In genomic region chr17:81295031-81295677, GRCh38 we compare ENCODE assay signal across 8 cellular contexts.
DNase-seq lines count a peak whose midpoint lies in the region; ATAC-seq and TF ChIP-seq lines count a peak whose summit lies in the region.

Gene SLC38A10, minus strand, starts transcription at chr17:81295307. Its CDS starts 386 bp downstream, at chr17:81294921.

- peak; percentile 21 for TF ChIP-seq CTCF in choroid plexus epithelial cell (conservative IDR thresholded peaks at IDR 0.05; ENCODE audit: low read depth, low read length)

- peak within 1 kb of the TSS; percentile 96 for H3K27ac ChIP-seq in layer of hippocampus (ENCODE audit: low read depth, low read length)

- peak; percentile 81 for ATAC-seq in GM19025 (IDR thresholded peaks at IDR 0.05; ENCODE audit: low read depth, unreplicated experiment)
- peak; percentile 81 for ATAC-seq in HG03280 (IDR thresholded peaks at IDR 0.05; ENCODE audit: unreplicated experiment)

- H3K4me3 ChIP-seq in choroid plexus epithelial cell (ENCODE audit: low read depth, low read length): peak within 1 kb of the TSS; percentile 87

- H3K27me3 ChIP-seq in layer of hippocampus (ENCODE audit: control insufficient read depth, insufficient read depth, low read length): no peaks in the 10 kb centered on the region

- DNase-seq in Ammon's horn (ENCODE audit: low spot score) (peak; percentile 91), NCI-H524 (lab: John Stamatoyannopoulos, UW) (peak; percentile 74 to 86), choroid plexus epithelial cell (ENCODE audit: low read depth) (peak; percentile 72)
- peak; percentile 94 for DNase-seq in activated CD4-positive, alpha-beta T cell treated with anti-CD3 and anti-CD28 coated beads for 48 hours
- peak; percentile 78 to 90 (median 86) for DNase-seq in stimulated activated CD4-positive, alpha-beta T cell treated with anti-CD3 and anti-CD28 coated beads, Interleukin-1b, Interleukin-23, amount 100 ng/mL, for 24 hours (ENCODE audit: low read depth in 4 of 4, low spot score in 1 of 4)

Comparison
In these comparisons a context has a peak if more than half of its experiments do, and no peak if none do; other contexts are left out.
1. Peak in every context shown above with its lines: DNase-seq, ATAC-seq, H3K4me3 ChIP-seq and H3K27ac ChIP-seq.